In the genomic region with DNA sequence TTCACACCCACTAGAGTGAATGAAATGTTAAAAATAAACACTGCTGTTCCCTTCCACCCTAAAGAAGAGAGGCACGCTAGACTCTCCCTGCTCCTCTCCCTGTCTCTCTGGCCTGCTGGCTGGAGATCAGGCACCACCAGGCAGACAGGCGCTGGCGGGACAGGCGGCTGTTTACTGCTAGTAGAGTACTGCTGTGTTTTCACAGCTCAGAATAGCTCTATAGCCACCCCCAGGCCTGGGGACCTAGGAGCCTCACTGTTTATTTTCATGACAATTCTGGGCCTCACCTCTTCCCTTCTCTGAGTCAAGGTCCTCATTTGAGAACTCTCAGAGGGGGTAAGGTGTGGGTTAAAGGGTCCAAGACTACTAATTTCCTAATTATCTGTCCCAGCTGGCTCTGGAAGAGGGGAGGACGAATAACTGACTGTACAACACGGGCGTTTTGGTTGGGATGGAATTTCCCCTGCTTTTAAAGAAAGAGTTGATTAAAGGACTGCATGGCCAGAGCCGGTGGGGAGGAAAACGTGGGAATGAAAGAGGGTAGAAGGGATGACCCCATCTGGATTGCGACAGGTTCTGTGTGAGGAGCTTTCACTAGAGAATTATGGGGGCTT, we compare ENCODE assay signal across 10 cellular contexts. TPM values are rescaled to one million over a fixed set of nuclear protein-coding genes. Genes with fewer than 3 reads are reported as not detected.
DNase-seq lines count a peak whose midpoint lies in the region; ATAC-seq and TF ChIP-seq lines count a peak whose summit lies in the region.
"Had no signal": no experiment of that assay in that cellular context is flagged by ENCODE, and none has a peak within 500 bp of the region (broad histone marks: within the 10 kb centered on the region; RNA-seq: fewer than 3 reads in every experiment).

No MANE protein-coding gene starts in this region.

- no peak overlapping the region for H3K4me3 Mint-ChIP-seq in activated CD4-positive, alpha-beta T cell treated with anti-CD3 and anti-CD28 coated beads, Interleukin-2, amount 10 ng/mL, durations not matched to agents 24 days and 14 days

- 40 to 53% methylated on average over 10 of the region's 10 CpGs for WGBS in body of pancreas, 2 donors

- H3K27ac ChIP-seq in body of pancreas (peak overlapping the region; percentile 23 to 94 (median 52)), rectal smooth muscle tissue (ENCODE audit: low read depth, low read length) (peak overlapping the region; percentile 84)

- TF ChIP-seq CTCF in body of pancreas (IDR thresholded peaks at IDR 0.05) = no peak

- H3K36me3 ChIP-seq in body of pancreas (replicated peaks in 1 of 2; ENCODE audit: insufficient read depth in 1 of 2, low read depth in 2 of 2) (no peaks in the 10 kb centered on the region), rectal smooth muscle tissue (ENCODE audit: control insufficient read depth, insufficient read depth, low read length) (no peaks in the 10 kb centered on the region)

- H3K27me3 Mint-ChIP-seq in activated CD4-positive, alpha-beta T cell treated with anti-CD3 and anti-CD28 coated beads, Interleukin-2, amount 10 ng/mL, durations not matched to agents 24 days and 14 days = peaks cover 13% of the 10 kb centered on the region

- peaks cover 2% of the 10 kb centered on the region for H3K4me1 Mint-ChIP-seq in activated CD4-positive, alpha-beta T cell treated with anti-CD3 and anti-CD28 coated beads, Interleukin-2, amount 10 ng/mL, durations not matched to agents 24 days and 14 days

- DNase-seq in ELF-1 (ENCODE audit: low read depth, low spot score) (peak; percentile 73), body of pancreas (peak in 3 of 4 donors; percentile 47 to 50 (median 50)), kidney glomerular epithelial cell (lab: John Stamatoyannopoulos, UW) (peak; percentile 19), NCI-H2107 (lab: John Stamatoyannopoulos, UW) (no peak), NCI-H187 treated with DMSO at 0.1 percent for 48 hours (lab: John Stamatoyannopoulos, UW) (no peak)
- DNase-seq in activated CD4-positive, alpha-beta T cell treated with anti-CD3 and anti-CD28 coated beads, Interleukin-2, amount 10 ng/mL, durations not matched to agents 24 days and 14 days = no peak
- DNase-seq: stimulated activated CD4-positive, alpha-beta T cell treated with anti-CD3 and anti-CD28 coated beads, Interleukin-1b, Interleukin-23, amount 100 ng/mL, for 48 hours had no signal

- no peak for TF ChIP-seq POLR2A in body of pancreas (IDR thresholded peaks at IDR 0.05)

- H3K4me1 ChIP-seq in body of pancreas (peaks cover 61% of the 10 kb centered on the region), rectal smooth muscle tissue (ENCODE audit: control insufficient read depth, insufficient read depth, low read length) (peaks cover 10% of the 10 kb centered on the region)

- no peaks in the 10 kb centered on the region for H3K9me3 Mint-ChIP-seq in activated CD4-positive, alpha-beta T cell treated with anti-CD3 and anti-CD28 coated beads, Interleukin-2, amount 10 ng/mL, durations not matched to agents 24 days and 14 days

- H3K27me3 ChIP-seq in body of pancreas = no peaks in the 10 kb centered on the region
- H3K27me3 ChIP-seq in rectal smooth muscle tissue (ENCODE audit: control insufficient read depth, insufficient read depth, low read length) = no peaks in the 10 kb centered on the region

- H3K4me3 ChIP-seq in body of pancreas = no peak overlapping the region
- no peak overlapping the region for H3K4me3 ChIP-seq in rectal smooth muscle tissue (ENCODE audit: low read length)

- no peaks in the 10 kb centered on the region for H3K9me3 ChIP-seq in body of pancreas

- intact Hi-C loops in body of pancreas (cut with DNase I) = no loop called here
- intact Hi-C loops in activated CD4-positive, alpha-beta T cell treated with anti-CD3 and anti-CD28 coated beads, Interleukin-2, amount 10 ng/mL, durations not matched to agents 24 days and 14 days (cut with micrococcal nuclease) = no loop called here

- peak overlapping the region; percentile 3 for H3K9ac ChIP-seq in rectal smooth muscle tissue (ENCODE audit: low read length)

- ATAC-seq in body of pancreas (no peak), GM19463 (IDR thresholded peaks at IDR 0.05; ENCODE audit: unreplicated experiment) (no peak)

- H3K27ac Mint-ChIP-seq in activated CD4-positive, alpha-beta T cell treated with anti-CD3 and anti-CD28 coated beads, Interleukin-2, amount 10 ng/mL, durations not matched to agents 24 days and 14 days = no peak overlapping the region

- no peaks in the 10 kb centered on the region for H3K36me3 Mint-ChIP-seq in activated CD4-positive, alpha-beta T cell treated with anti-CD3 and anti-CD28 coated beads, Interleukin-2, amount 10 ng/mL, durations not matched to agents 24 days and 14 days (ENCODE audit: low read depth)

RNA-seq across cellular contexts. Expression of a gene that starts 9.0 kb away (rescaled TPM):
- 1 to 10 TPM in 1 of 2 donors, not detected in 1; 2.6 TPM for total RNA-seq in body of pancreas
- total RNA-seq in activated CD4-positive, alpha-beta T cell treated with anti-CD3 and anti-CD28 coated beads, Interleukin-2, amount 10 ng/mL, durations not matched to agents 24 days and 14 days = not detected in 2 replicates
- total RNA-seq: frontal cortex had no signal

RNA-seq across cellular contexts. Expression of a gene that starts 40.6 kb away (rescaled TPM):
- total RNA-seq in body of pancreas = 10 to 100 TPM in 1 of 2 donors, 1 to 10 TPM in 1; 6.5 to 55.7 TPM
- 1.8 and 2.2 TPM in 2 replicates for total RNA-seq in activated CD4-positive, alpha-beta T cell treated with anti-CD3 and anti-CD28 coated beads, Interleukin-2, amount 10 ng/mL, durations not matched to agents 24 days and 14 days

RNA-seq across cellular contexts. Expression of a gene that starts 47.3 kb away (rescaled TPM):
- total RNA-seq in body of pancreas = 1 to 10 TPM; 1.0 to 3.0 TPM
- total RNA-seq in activated CD4-positive, alpha-beta T cell treated with anti-CD3 and anti-CD28 coated beads, Interleukin-2, amount 10 ng/mL, durations not matched to agents 24 days and 14 days = 3.3 and 4.2 TPM in 2 replicates

RNA-seq across cellular contexts. Expression of a gene that starts 58.4 kb away (rescaled TPM):
- 10 to 100 TPM; 41.2 to 51.6 TPM for total RNA-seq in body of pancreas
- total RNA-seq in activated CD4-positive, alpha-beta T cell treated with anti-CD3 and anti-CD28 coated beads, Interleukin-2, amount 10 ng/mL, durations not matched to agents 24 days and 14 days = 232 and 250 TPM in 2 replicates

Comparison
In these comparisons a context has a peak if more than half of its experiments do, and no peak if none do; other contexts are left out.
1. DNase-seq: peak in ELF-1 (single experiment), body of pancreas (3 of 4) and kidney glomerular epithelial cell (single experiment); none in activated CD4-positive, alpha-beta T cell treated with anti-CD3 and anti-CD28 coated beads, Interleukin-2, amount 10 ng/mL, durations not matched to agents 24 days and 14 days (single experiment), NCI-H2107 (single experiment) and NCI-H187 treated with DMSO at 0.1 percent for 48 hours (single experiment).